ENCODE assay signal across 1 cellular context in the genomic region with DNA sequence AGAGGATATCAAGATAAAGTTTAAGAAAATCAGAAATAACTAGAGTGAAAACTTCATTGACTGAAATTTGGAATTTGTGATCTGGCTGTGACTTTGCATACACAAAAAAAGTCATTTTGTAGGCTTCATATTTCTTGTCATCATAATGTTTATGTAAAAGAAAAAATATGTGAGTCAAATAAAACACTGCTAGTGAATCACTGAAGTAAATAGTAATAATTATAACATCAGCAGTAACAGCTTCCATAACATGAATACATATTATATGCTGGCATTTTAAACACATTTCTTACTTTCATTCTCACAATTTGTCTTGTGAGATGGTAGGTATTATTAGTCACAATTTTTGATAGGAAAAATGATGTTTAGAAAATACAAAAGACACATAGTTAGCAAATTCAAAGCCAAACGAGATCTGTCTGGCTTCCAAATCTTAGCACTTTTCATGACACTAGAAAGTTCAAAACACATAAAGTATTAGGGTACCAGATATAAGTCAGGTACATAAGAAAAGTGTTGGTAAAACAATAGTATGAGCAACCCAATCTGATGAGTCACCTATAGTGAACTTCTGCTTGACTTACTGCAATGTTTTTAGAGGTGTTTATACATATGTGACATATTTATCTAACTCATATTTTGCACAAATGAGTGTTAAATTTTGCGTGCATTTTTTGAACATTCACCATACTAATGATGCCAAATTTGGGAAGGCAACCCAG.
TF ChIP-seq lines count a peak whose summit lies in the region.

No MANE protein-coding gene starts in this region.

TF ChIP-seq in WTC11, 78 proteins besides CTCF, POLR2A, EP300 and RAD21:
- TF ChIP-seq, protein P1, sequence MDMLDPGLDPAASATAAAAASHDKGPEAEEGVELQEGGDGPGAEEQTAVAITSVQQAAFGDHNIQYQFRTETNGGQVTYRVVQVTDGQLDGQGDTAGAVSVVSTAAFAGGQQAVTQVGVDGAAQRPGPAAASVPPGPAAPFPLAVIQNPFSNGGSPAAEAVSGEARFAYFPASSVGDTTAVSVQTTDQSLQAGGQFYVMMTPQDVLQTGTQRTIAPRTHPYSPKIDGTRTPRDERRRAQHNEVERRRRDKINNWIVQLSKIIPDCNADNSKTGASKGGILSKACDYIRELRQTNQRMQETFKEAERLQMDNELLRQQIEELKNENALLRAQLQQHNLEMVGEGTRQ (CRISPR knock-in tag; IDR thresholded peaks at IDR 0.05): no peak
- TF ChIP-seq ELF4 (CRISPR knock-in tag; IDR thresholded peaks at IDR 0.05; ENCODE audit: low read depth) (no peak), IRF2 (CRISPR knock-in tag; IDR thresholded peaks at IDR 0.05; ENCODE audit: borderline replicate concordance, low read depth) (no peak), FOXK1 (CRISPR knock-in tag; IDR thresholded peaks at IDR 0.05) (no peak), NR3C1 (CRISPR knock-in tag; conservative IDR thresholded peaks at IDR 0.05; ENCODE audit: low read depth) (no peak), TP53 (CRISPR knock-in tag; IDR thresholded peaks at IDR 0.05) (no peak), KAT7 (CRISPR knock-in tag; IDR thresholded peaks at IDR 0.05; ENCODE audit: borderline replicate concordance) (no peak), ATF1 (CRISPR knock-in tag; IDR thresholded peaks at IDR 0.05) (no peak), SOX15 (CRISPR knock-in tag; IDR thresholded peaks at IDR 0.05) (no peak), SMAD4 (CRISPR knock-in tag; IDR thresholded peaks at IDR 0.05) (no peak), E2F1 (CRISPR knock-in tag; IDR thresholded peaks at IDR 0.05) (no peak), USF1 (CRISPR knock-in tag; IDR thresholded peaks at IDR 0.05) (no peak), AFF4 (CRISPR knock-in tag; IDR thresholded peaks at IDR 0.05; ENCODE audit: borderline replicate concordance) (no peak), SP1 (CRISPR knock-in tag; conservative IDR thresholded peaks at IDR 0.05) (no peak), OVOL2 (CRISPR knock-in tag; IDR thresholded peaks at IDR 0.05; ENCODE audit: borderline replicate concordance) (no peak), NFATC4 (CRISPR knock-in tag; IDR thresholded peaks at IDR 0.05) (no peak), JUN (CRISPR knock-in tag; IDR thresholded peaks at IDR 0.05) (no peak), NFE2L1 (CRISPR knock-in tag; IDR thresholded peaks at IDR 0.05) (no peak)
- TF ChIP-seq, protein P2, sequence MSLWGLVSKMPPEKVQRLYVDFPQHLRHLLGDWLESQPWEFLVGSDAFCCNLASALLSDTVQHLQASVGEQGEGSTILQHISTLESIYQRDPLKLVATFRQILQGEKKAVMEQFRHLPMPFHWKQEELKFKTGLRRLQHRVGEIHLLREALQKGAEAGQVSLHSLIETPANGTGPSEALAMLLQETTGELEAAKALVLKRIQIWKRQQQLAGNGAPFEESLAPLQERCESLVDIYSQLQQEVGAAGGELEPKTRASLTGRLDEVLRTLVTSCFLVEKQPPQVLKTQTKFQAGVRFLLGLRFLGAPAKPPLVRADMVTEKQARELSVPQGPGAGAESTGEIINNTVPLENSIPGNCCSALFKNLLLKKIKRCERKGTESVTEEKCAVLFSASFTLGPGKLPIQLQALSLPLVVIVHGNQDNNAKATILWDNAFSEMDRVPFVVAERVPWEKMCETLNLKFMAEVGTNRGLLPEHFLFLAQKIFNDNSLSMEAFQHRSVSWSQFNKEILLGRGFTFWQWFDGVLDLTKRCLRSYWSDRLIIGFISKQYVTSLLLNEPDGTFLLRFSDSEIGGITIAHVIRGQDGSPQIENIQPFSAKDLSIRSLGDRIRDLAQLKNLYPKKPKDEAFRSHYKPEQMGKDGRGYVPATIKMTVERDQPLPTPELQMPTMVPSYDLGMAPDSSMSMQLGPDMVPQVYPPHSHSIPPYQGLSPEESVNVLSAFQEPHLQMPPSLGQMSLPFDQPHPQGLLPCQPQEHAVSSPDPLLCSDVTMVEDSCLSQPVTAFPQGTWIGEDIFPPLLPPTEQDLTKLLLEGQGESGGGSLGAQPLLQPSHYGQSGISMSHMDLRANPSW (CRISPR knock-in tag; conservative IDR thresholded peaks at IDR 0.05; ENCODE audit: low read depth): no peak
- TF ChIP-seq, protein P3, sequence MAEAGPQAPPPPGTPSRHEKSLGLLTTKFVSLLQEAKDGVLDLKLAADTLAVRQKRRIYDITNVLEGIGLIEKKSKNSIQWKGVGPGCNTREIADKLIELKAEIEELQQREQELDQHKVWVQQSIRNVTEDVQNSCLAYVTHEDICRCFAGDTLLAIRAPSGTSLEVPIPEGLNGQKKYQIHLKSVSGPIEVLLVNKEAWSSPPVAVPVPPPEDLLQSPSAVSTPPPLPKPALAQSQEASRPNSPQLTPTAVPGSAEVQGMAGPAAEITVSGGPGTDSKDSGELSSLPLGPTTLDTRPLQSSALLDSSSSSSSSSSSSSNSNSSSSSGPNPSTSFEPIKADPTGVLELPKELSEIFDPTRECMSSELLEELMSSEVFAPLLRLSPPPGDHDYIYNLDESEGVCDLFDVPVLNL (CRISPR knock-in tag; IDR thresholded peaks at IDR 0.05; ENCODE audit: borderline replicate concordance, low read depth): no peak
TF ChIP-seq in WTC11: peak in this region for 0.
